ENCODE assay signal across 9 cellular contexts in genomic region chrX:41293269-41293668, GRCh38. TPM values are rescaled to one million over a fixed set of nuclear protein-coding genes. Genes with fewer than 3 reads are reported as not detected.
A peak's percentile ranks its signal among the peaks of the same experiment; 100 is the strongest.
DNase-seq lines count a peak whose midpoint lies in the region; ATAC-seq, FAIRE-seq and TF ChIP-seq lines count a peak whose summit lies in the region.
"Had no signal": no experiment of that assay in that cellular context is flagged by ENCODE, and none has a peak within 500 bp of the region (broad histone marks: within the 10 kb centered on the region; RNA-seq: fewer than 3 reads in every experiment).

No MANE protein-coding gene starts in this region.

- intact Hi-C loops in HepG2 (cut with micrococcal nuclease; ENCODE audit: unreplicated experiment) (loop anchor here (1.0 kb wide), 1 partner anchor 17 kb away; no protein-coding TSS in a partner anchor), uterus (cut with DNase I; ENCODE audit: low total_unique reads) (no loop called here)

- POLR2A ChIA-PET in HepG2 (lab: Yijun Ruan, JAX), result no interaction called here

- TF ChIP-seq EP300 in HepG2 (IDR thresholded peaks at IDR 0.05; ENCODE audit: low read depth in 2 of 2, low read length in 2 of 2) (no peak), HepG2 (CRISPR knock-in tag; IDR thresholded peaks at IDR 0.05; ENCODE audit: borderline replicate concordance) (no peak)

- no peaks in the 10 kb centered on the region for H4K20me1 ChIP-seq in HepG2 (ENCODE audit: insufficient read depth, low read length)

- H2AFZ ChIP-seq in HepG2 (ENCODE audit: low read length), result no peak overlapping the region

- no peaks in the 10 kb centered on the region for H3K36me3 ChIP-seq in HepG2 (replicated peaks in 1 of 2; ENCODE audit: control insufficient read depth in 1 of 2, insufficient read depth in 2 of 2, low read length in 2 of 2)
- H3K36me3 ChIP-seq in uterus, result no peaks in the 10 kb centered on the region

- BruUV-seq in HepG2 (replicated peaks; lab: Mats Ljungman, UMichigan), result no TSS peak

- DNase-seq in NCI-H82 (lab: John Stamatoyannopoulos, UW) (peak; percentile 14), NCI-H82 treated with DMSO at 0.1 percent for 48 hours (lab: John Stamatoyannopoulos, UW; ENCODE audit: unreplicated experiment) (no peak), HT-29 (ENCODE audit: low spot score) (peak; percentile 9), UCSD-AML1 (lab: John Stamatoyannopoulos, UW; ENCODE audit: unreplicated experiment) (peak; percentile 45), HepG2 (ENCODE audit: low spot score) (peak; percentile 11), uterus (no peak)
- DNase-seq: central memory CD4-positive, alpha-beta T cell had no signal

- WGBS in HepG2 (ENCODE audit: low lambda C conversion rate), result 59% methylated on average over 6 of the region's 6 CpGs

- TF ChIP-seq RAD21 in HepG2 (CRISPR knock-in tag; IDR thresholded peaks at IDR 0.05), result no peak

- no peaks in the 10 kb centered on the region for H3K27me3 ChIP-seq in HepG2 (ENCODE audit: control insufficient read depth in 1 of 2, insufficient read depth in 2 of 2, low read length in 2 of 2)
- H3K27me3 ChIP-seq in uterus, result no peaks in the 10 kb centered on the region

- CTCF ChIA-PET in HepG2 (lab: Yijun Ruan, JAX; ENCODE audit: low intra/inter-chr PET ratio, low total read pairs), result no interaction called here

- H3K79me2 ChIP-seq in HepG2 (ENCODE audit: insufficient read depth, low read length), result no peaks in the 10 kb centered on the region

- in situ Hi-C loops in HepG2 (cut with HindIII; ENCODE audit: extremely low pct_ligation_motif_present, low pct_unique_long_range_greater_than_20kb), result no loop called here

- TF ChIP-seq POLR2A in HepG2 (IDR thresholded peaks at IDR 0.05; ENCODE audit: insufficient read depth in 1 of 2, low read depth in 2 of 2, low read length in 2 of 2) (no peak), uterus (IDR thresholded peaks at IDR 0.05) (no peak)

- ATAC-seq in HepG2 (peak; percentile 90), HG02870 (IDR thresholded peaks at IDR 0.05; ENCODE audit: unreplicated experiment) (no peak), GM21717 (IDR thresholded peaks at IDR 0.05; ENCODE audit: unreplicated experiment) (no peak)

- FAIRE-seq in HepG2 (lab: Jason Lieb, UNC), result peak; percentile 52

- no peak overlapping the region for H3K9ac ChIP-seq in HepG2 (ENCODE audit: insufficient read depth, low read depth, low read length)

- no peak overlapping the region for H3K4me2 ChIP-seq in HepG2 (ENCODE audit: low read depth, low read length)

- H3K9me3 ChIP-seq in HepG2 (ENCODE audit: low read length) (no peaks in the 10 kb centered on the region), uterus (no peaks in the 10 kb centered on the region)

- H3K27ac ChIP-seq in HepG2 (ENCODE audit: extremely low read length, insufficient read depth, low read length) (no peak overlapping the region), uterus (no peak overlapping the region)

- H3K4me3 ChIP-seq in HepG2 (replicated peaks in 1 of 3; ENCODE audit: insufficient read depth in 1 of 3, low read depth in 2 of 3, low read length in 3 of 3) (no peak overlapping the region), uterus (no peak overlapping the region)

- H3K4me1 ChIP-seq in HepG2 (ENCODE audit: insufficient read depth, low read length), result 0 out of 2 replicates have a peak, but pooled peaks cover 3% of the 10 kb centered on the region
- no peaks in the 10 kb centered on the region for H3K4me1 ChIP-seq in uterus

- TF ChIP-seq CTCF in HepG2 (CRISPR knock-in tag; IDR thresholded peaks at IDR 0.05), result peak; percentile 56
- TF ChIP-seq CTCF in uterus (IDR thresholded peaks at IDR 0.05), result no peak

TF ChIP-seq in HepG2, 621 proteins besides CTCF, POLR2A, EP300 and RAD21:
- TF ChIP-seq SP1 (IDR thresholded peaks at IDR 0.05) (no peak), SP1 (CRISPR knock-in tag; IDR thresholded peaks at IDR 0.05) (no peak), STAG1 (CRISPR knock-in tag; IDR thresholded peaks at IDR 0.05) (peak; percentile 49)

RNA-seq across cellular contexts. Expression of gene DDX3X, which starts 40.7 kb away (rescaled TPM):
- total RNA-seq in HT-29 (2014; rRNA removed; shearing (Covaris generic)), result 100 and 102 TPM in 2 replicates
- total RNA-seq in HepG2 (2016; rRNA removed; fragmentation: Illumina TruSeq; extraction: Trizol) (239 and 370 TPM in 2 replicates), uterus (100 to 1,000 TPM; 124 to 387 (median 268) TPM)
- total RNA-seq in HepG2 (2016; cell fraction: cytosol; rRNA removed; fragmentation: Illumina TruSeq; extraction: Trizol; ENCODE audit: low read depth), result 10.9 and 11.5 TPM in 2 replicates
- total RNA-seq in HepG2 (2016; cell fraction: insoluble cytoplasmic fraction; rRNA removed; fragmentation: Illumina TruSeq; extraction: Trizol), result 250 and 342 TPM in 2 replicates
- total RNA-seq in HepG2 (2016; cell fraction: membrane; rRNA removed; fragmentation: Illumina TruSeq; extraction: Trizol), result 50.1 and 56.9 TPM in 2 replicates
- total RNA-seq in HepG2 (2016; cell fraction: nucleus; rRNA removed; fragmentation: Illumina TruSeq; extraction: Trizol), result 205 and 220 TPM in 2 replicates
- polyA plus RNA-seq in HepG2 (2011; rRNA removed), result 53.0 and 53.5 TPM in 2 replicates
- 22.8 and 38.5 TPM in 2 replicates for polyA plus RNA-seq in HepG2 (2011; cell fraction: cytosol; rRNA removed)
- 46.9 and 70.9 TPM in 2 replicates for polyA plus RNA-seq in HepG2 (2011; cell fraction: nucleus; rRNA removed)
- polyA plus RNA-seq in HepG2 (2012), result 111 and 117 TPM in 2 replicates
- 3.4 and 4.0 TPM in 2 replicates for polyA plus RNA-seq in HepG2 (2016; cell fraction: cytosol; fragmentation: Illumina TruSeq; extraction: Trizol; ENCODE audit: low read depth)
- polyA plus RNA-seq in HepG2 (2016; cell fraction: insoluble cytoplasmic fraction; fragmentation: Illumina TruSeq; extraction: Trizol; ENCODE audit: low read depth), result 216 and 226 TPM in 2 replicates
- 12.2 and 15.8 TPM in 2 replicates for polyA plus RNA-seq in HepG2 (2016; cell fraction: membrane; fragmentation: Illumina TruSeq; extraction: Trizol; ENCODE audit: low read depth)
- 181 and 195 TPM in 2 replicates for polyA plus RNA-seq in HepG2 (2016; cell fraction: nucleus; fragmentation: Illumina TruSeq; extraction: Trizol; ENCODE audit: insufficient read depth, low read depth)
- 87.7 and 227 TPM in 2 replicates for polyA minus RNA-seq in HepG2 (2011; rRNA and poly(A)+ RNA removed; ENCODE audit: low replicate concordance)
- 89.6 and 98.9 TPM in 2 replicates for polyA minus RNA-seq in HepG2 (2011; cell fraction: cytosol; rRNA and poly(A)+ RNA removed)
- polyA minus RNA-seq in HepG2 (2011; cell fraction: nucleus; rRNA and poly(A)+ RNA removed), result 324 and 365 TPM in 2 replicates

Comparison
In these comparisons a context has a peak if more than half of its experiments do, and no peak if none do; other contexts are left out.
1. DNase-seq: peak in NCI-H82 (single experiment), HT-29 (single experiment), UCSD-AML1 (single experiment) and HepG2 (single experiment); none in NCI-H82 treated with DMSO at 0.1 percent for 48 hours (single experiment) and uterus (0 of 2).